ENCODE assay signal across 24 cellular contexts in the genomic region with DNA sequence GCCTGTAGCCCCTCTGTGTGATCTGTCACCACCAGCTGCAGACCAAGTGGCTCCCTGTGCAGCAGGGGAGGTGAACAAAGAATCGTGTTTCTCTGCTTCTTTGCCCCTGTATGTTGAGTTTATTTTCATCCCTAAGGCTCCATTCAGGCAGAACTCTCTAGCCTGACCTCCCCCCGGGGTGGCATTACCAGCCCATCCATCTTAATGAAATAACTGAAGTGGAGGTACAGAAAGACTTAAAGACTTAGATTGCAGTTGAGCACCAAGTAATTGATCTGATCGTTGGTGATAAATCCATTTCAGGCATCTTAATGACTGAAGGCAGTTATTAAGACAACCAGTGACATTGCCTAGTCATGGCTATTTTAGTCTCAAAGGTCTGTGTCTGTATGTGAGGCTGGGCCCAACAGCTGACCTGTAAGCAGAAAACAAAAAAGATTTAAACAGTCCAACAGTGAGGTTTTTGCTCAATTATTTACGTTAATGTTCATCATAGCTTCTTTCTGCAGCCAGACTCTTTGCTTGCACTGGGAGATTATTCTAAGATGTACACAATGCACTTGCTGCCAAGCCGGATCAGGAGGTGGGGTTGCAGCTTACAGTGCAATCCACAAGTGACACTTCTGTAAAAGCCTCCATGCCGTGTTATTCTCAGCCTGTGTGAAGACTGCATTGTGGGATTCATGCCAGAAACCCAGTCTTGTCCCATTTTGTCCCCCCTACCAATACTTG.
DNase-seq lines count a peak whose midpoint lies in the region; ATAC-seq and TF ChIP-seq lines count a peak whose summit lies in the region.
"Had no signal": no experiment of that assay in that cellular context is flagged by ENCODE, and none has a peak within 500 bp of the region (broad histone marks: within the 10 kb centered on the region; RNA-seq: fewer than 3 reads in every experiment).

No MANE protein-coding gene starts in this region.

- peaks cover 19% of the 10 kb centered on the region for H3K4me1 Mint-ChIP-seq in endodermal cell
- peaks cover 34% of the 10 kb centered on the region for H3K4me1 Mint-ChIP-seq in GM23338
- no peaks in the 10 kb centered on the region for H3K4me1 Mint-ChIP-seq in immature natural killer cell
- H3K4me1 Mint-ChIP-seq: CD8-positive, alpha-beta memory T cell; IgD-negative memory B cell had no signal

- H3K4me3 ChIP-seq in endodermal cell (ENCODE audit: low read length), result no peak overlapping the region
- no peak overlapping the region for H3K4me3 ChIP-seq in retinal pigment epithelial cell (ENCODE audit: low read length)
- H3K4me3 ChIP-seq in GM23338, result no peak overlapping the region
- H3K4me3 ChIP-seq: psoas muscle had no signal

- H3K79me2 ChIP-seq in GM23338 (replicated peaks; ENCODE audit: insufficient read depth), result no peaks in the 10 kb centered on the region

- H3K36me3 ChIP-seq in endodermal cell (ENCODE audit: control insufficient read depth, insufficient read depth, low read length), result no peaks in the 10 kb centered on the region
- no peaks in the 10 kb centered on the region for H3K36me3 ChIP-seq in GM23338 (ENCODE audit: insufficient read depth)

- no peak overlapping the region for H3K4me2 ChIP-seq in GM23338

- peaks cover 20% of the 10 kb centered on the region; the same call in 1 of the 2 replicates for H3K9me2 ChIP-seq in GM23338 (ENCODE audit: insufficient read depth)

- DNase-seq in NCI-H1417 (lab: John Stamatoyannopoulos, UW) (peak; percentile 19 to 77 (median 42)), NCI-H1417 treated with DMSO at 0.1 percent for 48 hours (lab: John Stamatoyannopoulos, UW) (no peak), NCI-H128 (lab: John Stamatoyannopoulos, UW; ENCODE audit: unreplicated experiment) (peak; percentile 53), endodermal cell (no peak), retinal pigment epithelial cell (ENCODE audit: low read depth) (peak; percentile 6), GM23338 (ENCODE audit: low spot score) (no peak), T-helper 2 cell (no peak), immature natural killer cell (no peak)
- DNase-seq: 8988T; activated CD4-positive, alpha-beta T cell treated with anti-CD3 and anti-CD28 coated beads for 4 hours; activated T-cell treated with anti-CD3 and anti-CD28 coated beads, Interleukin-2, amount 50 U/mL, for 72 hours; AML-193; CD8-positive, alpha-beta memory T cell; effector memory CD8-positive, alpha-beta T cell; HFFc6; left cardiac atrium; midbrain; NCI-H510A treated with DMSO at 0.1 percent for 48 hours; psoas muscle; stimulated activated CD8-positive, alpha-beta memory T cell treated with anti-CD3 and anti-CD28 coated beads, Interleukin-4, amount 100 ng/mL, for 48 hours had no signal

- H3K36me3 Mint-ChIP-seq in endodermal cell (ENCODE audit: low read depth) (no peaks in the 10 kb centered on the region), GM23338 (ENCODE audit: low read depth) (no peaks in the 10 kb centered on the region), immature natural killer cell (no peaks in the 10 kb centered on the region)
- H3K36me3 Mint-ChIP-seq: activated naive CD4-positive, alpha-beta T cell treated with anti-CD3 and anti-CD28 coated beads, Interleukin-2, amount 50 U/mL, for 72 hours; CD8-positive, alpha-beta memory T cell; IgD-negative memory B cell; type B pancreatic cell had no signal

- H3K27ac ChIP-seq in endodermal cell (ENCODE audit: low read depth, low read length), result peak overlapping the region; percentile 53
- H3K27ac ChIP-seq in GM23338 (ENCODE audit: low read depth), result no peak overlapping the region
- H3K27ac ChIP-seq: HL-60, psoas muscle had no signal

- 79 to 84% methylated on average over 5 to 6 of the region's 6 CpGs for WGBS in endodermal cell (ENCODE audit: insufficient coverage in 1 of 2, insufficient read length in 1 of 2), 2 experiments

- TF ChIP-seq CTCF in endodermal cell (conservative IDR thresholded peaks at IDR 0.05), result no peak
- TF ChIP-seq CTCF in retinal pigment epithelial cell (conservative IDR thresholded peaks at IDR 0.05; ENCODE audit: low read depth, low read length), result no peak
- no peak for TF ChIP-seq CTCF in GM23338 (conservative IDR thresholded peaks at IDR 0.05; ENCODE audit: low read depth in 2 of 2)

- peaks cover 2% of the 10 kb centered on the region for H3K27me3 Mint-ChIP-seq in endodermal cell (ENCODE audit: insufficient read depth)
- H3K27me3 Mint-ChIP-seq in GM23338 (ENCODE audit: insufficient read depth, low read depth, poor library complexity), result peaks cover 7% of the 10 kb centered on the region
- H3K27me3 Mint-ChIP-seq in immature natural killer cell (ENCODE audit: low read depth in 3 of 3), result peaks cover 4 to 11% (median 10%) of the 10 kb centered on the region in 3 donors

- H3K27me3 ChIP-seq in endodermal cell (ENCODE audit: control insufficient read depth, insufficient read depth, low read length, poor library complexity, severe bottlenecking) (no peaks in the 10 kb centered on the region), GM23338 (ENCODE audit: insufficient read depth) (no peaks in the 10 kb centered on the region)

- ATAC-seq in GM23338, result no peak
- ATAC-seq: activated naive CD4-positive, alpha-beta T cell treated with anti-CD3 and anti-CD28 coated beads, Interleukin-2, amount 50 U/mL, for 72 hours; activated T-cell treated with anti-CD3 and anti-CD28 coated beads, Interleukin-2, amount 50 U/mL, for 72 hours; effector memory CD8-positive, alpha-beta T cell; psoas muscle had no signal

- H3K9me3 ChIP-seq in endodermal cell (ENCODE audit: control insufficient read depth, low read length), result no peaks in the 10 kb centered on the region
- H3K9me3 ChIP-seq: psoas muscle had no signal

- H3K27ac Mint-ChIP-seq in endodermal cell (no peak overlapping the region), GM23338 (no peak overlapping the region), immature natural killer cell (no peak overlapping the region)
- H3K27ac Mint-ChIP-seq: activated naive CD4-positive, alpha-beta T cell treated with anti-CD3 and anti-CD28 coated beads, Interleukin-2, amount 50 U/mL, for 72 hours; activated T-cell treated with anti-CD3 and anti-CD28 coated beads, Interleukin-2, amount 50 U/mL, for 72 hours; CD8-positive, alpha-beta memory T cell; effector memory CD8-positive, alpha-beta T cell; HFFc6; IgD-negative memory B cell; type B pancreatic cell had no signal

- H3K4me3 Mint-ChIP-seq in endodermal cell (no peak overlapping the region), GM23338 (no peak overlapping the region), immature natural killer cell (no peak overlapping the region)
- H3K4me3 Mint-ChIP-seq: activated T-cell treated with anti-CD3 and anti-CD28 coated beads, Interleukin-2, amount 50 U/mL, for 72 hours; CD8-positive, alpha-beta memory T cell; effector memory CD8-positive, alpha-beta T cell; HFFc6; IgD-negative memory B cell; type B pancreatic cell had no signal

- H4K20me1 ChIP-seq in GM23338 (replicated peaks; ENCODE audit: insufficient read depth), result no peaks in the 10 kb centered on the region

- H3K9me3 Mint-ChIP-seq in endodermal cell (no peaks in the 10 kb centered on the region), GM23338 (no peaks in the 10 kb centered on the region), immature natural killer cell (no peaks in the 10 kb centered on the region)
- H3K9me3 Mint-ChIP-seq: activated naive CD4-positive, alpha-beta T cell treated with anti-CD3 and anti-CD28 coated beads, Interleukin-2, amount 50 U/mL, for 72 hours; activated T-cell treated with anti-CD3 and anti-CD28 coated beads, Interleukin-2, amount 50 U/mL, for 72 hours; CD8-positive, alpha-beta memory T cell; effector memory CD8-positive, alpha-beta T cell; HFFc6; IgD-negative memory B cell; type B pancreatic cell had no signal

- no peak overlapping the region for H2AFZ ChIP-seq in GM23338

- H3K9ac ChIP-seq in endodermal cell (ENCODE audit: extremely low read depth, low read length, poor library complexity, severe bottlenecking), result no peak overlapping the region

- H3K4me1 ChIP-seq in endodermal cell (ENCODE audit: control insufficient read depth, insufficient read depth, low read length) (peaks cover 11% of the 10 kb centered on the region), GM23338 (ENCODE audit: insufficient read depth) (peaks cover 31% of the 10 kb centered on the region)
- H3K4me1 ChIP-seq: psoas muscle had no signal

- H3F3A ChIP-seq in GM23338 (replicated peaks; ENCODE audit: low read depth), result no peaks in the 10 kb centered on the region

Comparison
In these comparisons a context has a peak if more than half of its experiments do, and no peak if none do; other contexts are left out.
1. DNase-seq: peak in NCI-H1417 (3 of 3), NCI-H128 (single experiment) and retinal pigment epithelial cell (single experiment); none in NCI-H1417 treated with DMSO at 0.1 percent for 48 hours (single experiment), endodermal cell (single experiment), GM23338 (single experiment), T-helper 2 cell (0 of 5) and immature natural killer cell (0 of 3).